11 cellular contexts compared by ENCODE assay signal in genomic region chr3:195151866-195152526, GRCh38.
A peak's percentile ranks its signal among the peaks of the same experiment; 100 is the strongest.
DNase-seq lines count a peak whose midpoint lies in the region; ATAC-seq and TF ChIP-seq lines count a peak whose summit lies in the region.
"Had no signal": no experiment of that assay in that cellular context is flagged by ENCODE, and none has a peak within 500 bp of the region (broad histone marks: within the 10 kb centered on the region; RNA-seq: fewer than 3 reads in every experiment).

No MANE protein-coding gene starts in this region.

- no peaks in the 10 kb centered on the region for H3K27me3 Mint-ChIP-seq in activated naive CD8-positive, alpha-beta T cell treated with anti-CD3 and anti-CD28 coated beads, Interleukin-2, amount 50 U/mL, for 24 hours

- H3K27ac ChIP-seq in iPS-20b (ENCODE audit: low read length) = no peak overlapping the region
- peak overlapping the region in 4 of 5 donors; percentile 86 to 92 (median 88) for H3K27ac ChIP-seq in stomach

- no peaks in the 10 kb centered on the region for H3K9me3 Mint-ChIP-seq in activated naive CD8-positive, alpha-beta T cell treated with anti-CD3 and anti-CD28 coated beads, Interleukin-2, amount 50 U/mL, for 24 hours

- DNase-seq in HCEC 1CT (peak; percentile 80), amniotic epithelial cell (ENCODE audit: low read depth) (peak; percentile 62), stomach (no peak), inferior parietal cortex (ENCODE audit: extremely low spot score) (no peak)
- DNase-seq in activated naive CD4-positive, alpha-beta T cell treated with anti-CD3 and anti-CD28 coated beads, Interleukin-2, amount 50 U/mL, for 16 hours = no peak
- no peak for DNase-seq in activated naive CD8-positive, alpha-beta T cell treated with anti-CD3 and anti-CD28 coated beads, Interleukin-2, amount 50 U/mL, for 24 hours
- DNase-seq: hippocampal formation, MV-4-11, SIG-M5 had no signal

- peak overlapping the region; percentile 13; the same call in 1 of the 2 replicates for H3K9ac ChIP-seq in iPS-20b (ENCODE audit: low read depth, low read length)

- H3K4me1 Mint-ChIP-seq in activated naive CD8-positive, alpha-beta T cell treated with anti-CD3 and anti-CD28 coated beads, Interleukin-2, amount 50 U/mL, for 24 hours = peaks cover 74% of the 10 kb centered on the region

- H3K4me3 Mint-ChIP-seq in activated naive CD8-positive, alpha-beta T cell treated with anti-CD3 and anti-CD28 coated beads, Interleukin-2, amount 50 U/mL, for 24 hours = no peak overlapping the region

- H3K36me3 ChIP-seq in iPS-20b (ENCODE audit: insufficient read depth, low read depth, low read length) (peaks cover 3% of the 10 kb centered on the region; the same call in 1 of the 2 replicates), stomach (no peaks in the 10 kb centered on the region)

- TF ChIP-seq EP300 in stomach (IDR thresholded peaks at IDR 0.05) = no peak

- no peak overlapping the region for H3K4me3 ChIP-seq in iPS-20b (ENCODE audit: low read length)
- H3K4me3 ChIP-seq in stomach = no peak overlapping the region

- H3K27ac Mint-ChIP-seq in activated naive CD8-positive, alpha-beta T cell treated with anti-CD3 and anti-CD28 coated beads, Interleukin-2, amount 50 U/mL, for 24 hours = no peak overlapping the region

- TF ChIP-seq CTCF in stomach (IDR thresholded peaks at IDR 0.05) = no peak

- no peaks in the 10 kb centered on the region for H3K27me3 ChIP-seq in iPS-20b (ENCODE audit: insufficient read depth, low read length)
- H3K27me3 ChIP-seq in stomach = no peaks in the 10 kb centered on the region

- H3K4me1 ChIP-seq in iPS-20b (ENCODE audit: insufficient read depth, low read length) (peaks cover 59% of the 10 kb centered on the region), stomach (peaks cover 72 to 97% (median 83%) of the 10 kb centered on the region in 4 donors)

- no peak for ATAC-seq in activated naive CD8-positive, alpha-beta T cell treated with anti-CD3 and anti-CD28 coated beads, Interleukin-2, amount 50 U/mL, for 24 hours
- ATAC-seq in GM19455 (IDR thresholded peaks at IDR 0.05; ENCODE audit: unreplicated experiment) = no peak

- TF ChIP-seq POLR2A in stomach (IDR thresholded peaks at IDR 0.05) = no peak

- H3K9me3 ChIP-seq in iPS-20b (ENCODE audit: insufficient read depth, low read depth, low read length) (no peaks in the 10 kb centered on the region), stomach (no peaks in the 10 kb centered on the region)

- intact Hi-C loops in stomach (cut with DNase I; ENCODE audit: low total_unique reads) = no loop called here

- H3K36me3 Mint-ChIP-seq in activated naive CD8-positive, alpha-beta T cell treated with anti-CD3 and anti-CD28 coated beads, Interleukin-2, amount 50 U/mL, for 24 hours (ENCODE audit: low read depth) = no peaks in the 10 kb centered on the region

- WGBS in stomach, 5 donors = 73 to 82% (median 75%) methylated on average over 11 of the region's 11 CpGs

Comparison
In these comparisons a context has a peak if more than half of its experiments do, and no peak if none do; other contexts are left out.
1. DNase-seq: peak in HCEC 1CT (single experiment) and amniotic epithelial cell (single experiment); none in stomach (single experiment), activated naive CD4-positive, alpha-beta T cell treated with anti-CD3 and anti-CD28 coated beads, Interleukin-2, amount 50 U/mL, for 16 hours (single experiment), activated naive CD8-positive, alpha-beta T cell treated with anti-CD3 and anti-CD28 coated beads, Interleukin-2, amount 50 U/mL, for 24 hours (single experiment) and inferior parietal cortex (single experiment).